11 cellular contexts compared by ENCODE assay signal in the genomic region with DNA sequence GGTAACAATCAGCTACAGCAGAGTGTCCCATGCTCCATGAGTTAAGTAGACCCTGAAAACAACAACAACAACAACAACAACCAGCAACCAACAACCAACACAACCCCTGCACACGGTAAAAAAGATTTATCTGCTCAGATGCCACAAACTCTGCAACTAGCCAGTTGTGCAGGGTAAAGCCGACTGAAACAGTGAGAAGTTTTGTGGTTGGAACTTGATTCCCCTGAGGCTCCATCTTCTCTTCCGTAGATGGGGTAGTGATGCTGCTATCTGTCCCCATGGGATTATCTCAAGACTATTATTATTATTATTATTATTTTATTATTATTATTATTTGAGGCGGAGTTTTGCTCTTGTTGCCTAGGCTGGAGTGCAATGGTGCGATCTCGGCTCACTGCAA.
A peak's percentile ranks its signal among the peaks of the same experiment; 100 is the strongest.
DNase-seq lines count a peak whose midpoint lies in the region; ATAC-seq, FAIRE-seq and TF ChIP-seq lines count a peak whose summit lies in the region.
"Had no signal": no experiment of that assay in that cellular context is flagged by ENCODE, and none has a peak within 500 bp of the region (broad histone marks: within the 10 kb centered on the region; RNA-seq: fewer than 3 reads in every experiment).

No MANE protein-coding gene starts in this region.

- ATAC-seq in GM18517 (IDR thresholded peaks at IDR 0.05; ENCODE audit: unreplicated experiment) (peak; percentile 58), GM21447 (IDR thresholded peaks at IDR 0.05; ENCODE audit: unreplicated experiment) (peak; percentile 50), HG03066 (IDR thresholded peaks at IDR 0.05; ENCODE audit: low read depth, unreplicated experiment) (peak; percentile 42)

- TF ChIP-seq CTCF in VCaP (conservative IDR thresholded peaks at IDR 0.05) (no peak), D721Med (IDR thresholded peaks at IDR 0.05; ENCODE audit: insufficient read depth, missing control alignments) (no peak)

- no peak for DNase-seq in D721Med (ENCODE audit: insufficient read length, low spot score)
- no peak for DNase-seq in activated effector memory CD4-positive, alpha-beta T cell treated with Interleukin-2 at 50 U/mL for 16 hours
- DNase-seq in retina, result no peak
- no peak for DNase-seq in stimulated activated CD4-positive, alpha-beta T cell treated with anti-CD3 and anti-CD28 coated beads, Interleukin-1b, Interleukin-23, amount 100 ng/mL, for 48 hours
- DNase-seq: activated CD4-positive, alpha-beta T cell treated with anti-CD3 and anti-CD28 coated beads for 48 hours; activated naive CD4-positive, alpha-beta T cell treated with anti-CD3 and anti-CD28 coated beads, Interleukin-2, amount 50 U/mL, for 16 hours; Right ventricle myocardium superior had no signal

- H3K27ac ChIP-seq in VCaP, result peak overlapping the region; percentile 37

- FAIRE-seq in D721Med (lab: Jason Lieb, UNC), result no peak
